24 cellular contexts compared by ENCODE assay signal in genomic region chr5:50792845-50793244, GRCh38.
"Had no signal": no experiment of that assay in that cellular context is flagged by ENCODE, and none has a peak within 500 bp of the region (broad histone marks: within the 10 kb centered on the region; RNA-seq: fewer than 3 reads in every experiment).

No MANE protein-coding gene starts in this region.

- H3K4me2 ChIP-seq: KMS-11 had no signal

- ATAC-seq: HepG2, K562 had no signal

- H3K27ac ChIP-seq: KMS-11, SJSA1 had no signal

- H3K4me1 ChIP-seq: SJSA1 had no signal

- DNase-seq: MM.1S, NCI-H1048, NCI-H1105, NCI-H1417, NCI-H1436 treated with DMSO at 0.1 percent for 48 hours, NCI-H1694, NCI-H1930, NCI-H2081, NCI-H2107, NCI-H226, NCI-H446, NCI-H510A, NCI-H524 treated with DMSO at 0.1 percent for 48 hours, NCI-H69, NCI-H774, Right ventricle myocardium superior, RPMI8226, SIG-M5 had no signal

- H3K4me1 Mint-ChIP-seq: IgD-negative memory B cell had no signal

- H3K9me3 ChIP-seq: SJSA1 had no signal

- H3K4me3 ChIP-seq: K562, SJSA1 had no signal

- H3K9me3 Mint-ChIP-seq: IgD-negative memory B cell had no signal

- H3K27me3 ChIP-seq: SJSA1 had no signal

- FAIRE-seq: HepG2, K562, RCC 7860 had no signal

- H3K9ac ChIP-seq: KMS-11 had no signal

- H3K27me3 Mint-ChIP-seq: IgD-negative memory B cell had no signal

- H3K4me3 Mint-ChIP-seq: IgD-negative memory B cell had no signal
